In the genomic region with DNA sequence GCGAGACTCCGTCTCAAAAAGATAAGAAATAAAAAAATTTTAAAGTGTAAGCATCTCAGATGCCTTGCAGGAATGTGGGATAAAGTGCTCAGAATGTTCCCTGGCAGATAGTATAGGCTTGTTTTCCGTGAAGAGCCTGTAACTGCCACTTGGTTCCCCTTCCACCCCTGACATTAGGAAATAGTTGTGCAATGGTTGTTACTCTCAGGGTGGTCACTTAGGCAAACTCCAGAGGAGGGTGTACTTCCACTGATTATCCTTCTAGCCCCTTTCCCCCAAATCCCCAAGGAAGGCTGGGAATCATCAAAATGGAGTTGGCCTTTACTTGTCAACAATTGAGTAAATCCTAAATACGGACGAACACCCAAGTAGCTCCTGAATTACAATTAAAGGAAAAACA, we compare ENCODE assay signal across 1 cellular context.
TF ChIP-seq lines count a peak whose summit lies in the region.

No MANE protein-coding gene starts in this region.

TF ChIP-seq in HEK293, 187 proteins besides CTCF, POLR2A, EP300 and RAD21:
- TF ChIP-seq BCL11A (tag by site-specific recombination; IDR thresholded peaks at IDR 0.05; ENCODE audit: low read depth) (no peak), ZNF423 (tag by site-specific recombination; IDR thresholded peaks at IDR 0.05) (no peak), ZNF10 (tag by site-specific recombination; IDR thresholded peaks at IDR 0.05) (peak; percentile 66; the same call in 1 of the 2 replicates), IKZF3 (tag by site-specific recombination; IDR thresholded peaks at IDR 0.05) (0 out of 2 replicates have a peak, but pooled peaks have one; percentile 27)
